Comparison of ENCODE assay signal across 8 cellular contexts in the genomic region with DNA sequence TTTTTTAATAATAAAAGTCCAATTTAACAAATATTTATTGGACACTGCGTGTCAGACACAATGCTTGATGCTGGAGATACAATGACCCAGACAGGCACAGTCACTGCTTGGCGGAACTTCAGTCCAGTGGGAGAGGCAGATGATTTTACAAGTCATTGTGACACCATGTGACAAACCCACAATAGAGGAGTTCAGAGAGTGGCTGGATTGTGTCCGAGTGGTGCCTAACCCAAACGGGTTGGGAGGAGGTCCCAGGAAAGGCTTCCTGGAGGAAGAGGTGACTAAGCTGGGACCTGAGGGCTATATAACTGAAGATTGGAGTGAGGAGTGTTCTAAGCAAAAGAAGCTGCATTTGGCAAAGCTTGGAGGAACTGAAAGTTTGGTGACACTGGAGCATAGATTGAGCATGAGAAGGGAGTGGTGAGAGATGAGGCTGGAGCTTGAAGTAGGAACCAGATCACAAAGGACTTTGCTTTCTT. TPM values are rescaled to one million over a fixed set of nuclear protein-coding genes. Genes with fewer than 3 reads are reported as not detected.
A peak's percentile ranks its signal among the peaks of the same experiment; 100 is the strongest.
DNase-seq lines count a peak whose midpoint lies in the region; ATAC-seq and TF ChIP-seq lines count a peak whose summit lies in the region.

No MANE protein-coding gene starts in this region.

- H3K36me3 ChIP-seq in CD8-positive, alpha-beta T cell (ENCODE audit: insufficient read depth, low read length), result no peaks in the 10 kb centered on the region

- H3K27ac Mint-ChIP-seq in CD8-positive, alpha-beta T cell, result peak overlapping the region; percentile 2
- H3K27ac Mint-ChIP-seq in activated T-helper 2 cell treated with anti-CD3 and anti-CD28 coated beads, Interferon-gamma antibody, Interleukin-2, Interleukin-4, amounts not matched to agents 10 μg/mL and 5 μg/mL and 100 μg/mL, durations not matched to agents 14 hours and 24 hours and 36 hours, result peak overlapping the region; percentile 73

- H3K4me1 Mint-ChIP-seq in CD8-positive, alpha-beta T cell (ENCODE audit: low read depth), result peaks cover 81% of the 10 kb centered on the region
- H3K4me1 Mint-ChIP-seq in activated T-helper 2 cell treated with anti-CD3 and anti-CD28 coated beads, Interferon-gamma antibody, Interleukin-2, Interleukin-4, amounts not matched to agents 10 μg/mL and 5 μg/mL and 100 μg/mL, durations not matched to agents 14 hours and 24 hours and 36 hours (ENCODE audit: low read depth), result peaks cover 67% of the 10 kb centered on the region

- peaks cover 94% of the 10 kb centered on the region for H3K4me1 ChIP-seq in CD8-positive, alpha-beta T cell (ENCODE audit: insufficient read depth, low read length)

- H3K27ac ChIP-seq in CD8-positive, alpha-beta T cell (ENCODE audit: low read depth, low read length), result no peak overlapping the region

- no peak for ATAC-seq in CD8-positive, alpha-beta T cell
- ATAC-seq in HG02642 (IDR thresholded peaks at IDR 0.05; ENCODE audit: poor library complexity, unreplicated experiment), result peak; percentile 55

- intact Hi-C loops in CD8-positive, alpha-beta T cell (cut with DNase I, micrococcal nuclease), result no loop called here
- intact Hi-C loops in activated T-helper 2 cell treated with anti-CD3 and anti-CD28 coated beads, Interferon-gamma antibody, Interleukin-2, Interleukin-4, amounts not matched to agents 10 μg/mL and 5 μg/mL and 100 μg/mL, durations not matched to agents 14 hours and 24 hours and 36 hours (cut with micrococcal nuclease), result loop anchor here (2.0 to 5.0 kb wide), 4 partner anchors 24 to 169 kb away; no protein-coding TSS in a partner anchor

- no peak for DNase-seq in CD8-positive, alpha-beta T cell
- DNase-seq in activated T-helper 2 cell treated with anti-CD3 and anti-CD28 coated beads, Interferon-gamma antibody, Interleukin-2, Interleukin-4, amounts not matched to agents 10 μg/mL and 5 μg/mL and 100 μg/mL, durations not matched to agents 14 hours and 24 hours and 36 hours (ENCODE audit: low spot score), result no peak
- DNase-seq in medulla oblongata (ENCODE audit: extremely low spot score) (peak; percentile 95), SKM-1 (lab: John Stamatoyannopoulos, UW; ENCODE audit: unreplicated experiment) (no peak), D341Med (ENCODE audit: low spot score) (no peak), 8988T (no peak), SK-N-DZ (ENCODE audit: low spot score) (no peak)

- H3K4me3 ChIP-seq in CD8-positive, alpha-beta T cell (ENCODE audit: low read depth, low read length), result peak overlapping the region; percentile 12

- POLR2A ChIA-PET in CD8-positive, alpha-beta T cell (lab: Charles Lee), result interaction anchor here (0.9 kb wide), 1 partner anchor 9 kb away, joined by 4 read pairs; no protein-coding TSS in a partner anchor

- CTCF ChIA-PET in CD8-positive, alpha-beta T cell (lab: Charles Lee), result no interaction called here

- TF ChIP-seq CTCF in CD8-positive, alpha-beta T cell (IDR thresholded peaks at IDR 0.05), result no peak

- no peaks in the 10 kb centered on the region for H3K27me3 Mint-ChIP-seq in CD8-positive, alpha-beta T cell (ENCODE audit: low read depth)
- H3K27me3 Mint-ChIP-seq in activated T-helper 2 cell treated with anti-CD3 and anti-CD28 coated beads, Interferon-gamma antibody, Interleukin-2, Interleukin-4, amounts not matched to agents 10 μg/mL and 5 μg/mL and 100 μg/mL, durations not matched to agents 14 hours and 24 hours and 36 hours (ENCODE audit: low read depth), result no peaks in the 10 kb centered on the region

- H3K36me3 Mint-ChIP-seq in CD8-positive, alpha-beta T cell, result peaks cover 2% of the 10 kb centered on the region
- peaks cover 49% of the 10 kb centered on the region for H3K36me3 Mint-ChIP-seq in activated T-helper 2 cell treated with anti-CD3 and anti-CD28 coated beads, Interferon-gamma antibody, Interleukin-2, Interleukin-4, amounts not matched to agents 10 μg/mL and 5 μg/mL and 100 μg/mL, durations not matched to agents 14 hours and 24 hours and 36 hours (ENCODE audit: low read depth)

- H3K27me3 ChIP-seq in CD8-positive, alpha-beta T cell (ENCODE audit: insufficient read depth, low read length), result no peaks in the 10 kb centered on the region

- no peaks in the 10 kb centered on the region for H3K9me3 ChIP-seq in CD8-positive, alpha-beta T cell (ENCODE audit: low read length)

- no peaks in the 10 kb centered on the region for H3K9me3 Mint-ChIP-seq in CD8-positive, alpha-beta T cell
- H3K9me3 Mint-ChIP-seq in activated T-helper 2 cell treated with anti-CD3 and anti-CD28 coated beads, Interferon-gamma antibody, Interleukin-2, Interleukin-4, amounts not matched to agents 10 μg/mL and 5 μg/mL and 100 μg/mL, durations not matched to agents 14 hours and 24 hours and 36 hours, result peaks cover 3% of the 10 kb centered on the region

- peak overlapping the region; percentile 16 for H3K4me3 Mint-ChIP-seq in CD8-positive, alpha-beta T cell
- H3K4me3 Mint-ChIP-seq in activated T-helper 2 cell treated with anti-CD3 and anti-CD28 coated beads, Interferon-gamma antibody, Interleukin-2, Interleukin-4, amounts not matched to agents 10 μg/mL and 5 μg/mL and 100 μg/mL, durations not matched to agents 14 hours and 24 hours and 36 hours (ENCODE audit: low read depth), result peak overlapping the region; percentile 67

RNA-seq across cellular contexts. Expression of a gene that starts 41.4 kb away (rescaled TPM):
- total RNA-seq in CD8-positive, alpha-beta T cell, result 10 to 100 TPM; 74.0 to 77.9 TPM
- 59.7 and 61.8 TPM in 2 replicates for total RNA-seq in activated T-helper 2 cell treated with anti-CD3 and anti-CD28 coated beads, Interferon-gamma antibody, Interleukin-2, Interleukin-4, amounts not matched to agents 10 μg/mL and 5 μg/mL and 100 μg/mL, durations not matched to agents 14 hours and 24 hours and 36 hours
- 9.0 and 9.3 TPM in 2 replicates for polyA plus RNA-seq in SK-N-DZ (2014; cell fraction: cytosol; rRNA removed)
- polyA plus RNA-seq in SK-N-DZ (2014; cell fraction: nucleus; rRNA removed), result 5.4 and 8.0 TPM in 2 replicates
